25 cellular contexts compared by ENCODE assay signal in the genomic region with DNA sequence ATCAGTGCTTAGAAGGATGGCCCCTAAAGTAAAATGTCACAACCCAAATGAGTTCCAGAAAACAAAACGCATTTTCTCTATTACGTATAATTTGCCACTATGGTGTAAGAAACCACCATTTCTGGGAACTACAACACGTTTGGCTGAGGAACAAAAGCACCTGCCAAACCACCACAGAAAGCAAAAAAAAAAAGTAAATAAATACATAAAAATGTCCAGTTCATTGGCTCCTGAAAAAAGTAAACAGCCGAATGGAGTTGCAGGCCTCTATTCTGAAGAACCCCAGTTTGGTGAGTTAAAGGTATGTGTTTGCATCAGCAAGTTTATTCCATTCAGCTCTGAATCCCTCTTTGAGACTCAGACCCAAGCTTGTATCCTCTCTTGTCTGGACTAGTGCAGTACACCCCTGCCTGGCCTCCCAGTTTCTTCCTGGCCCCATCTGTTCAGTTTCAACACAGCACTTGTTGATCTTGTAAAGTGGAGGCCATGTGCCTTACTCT. TPM values are rescaled to one million over a fixed set of nuclear protein-coding genes. Genes with fewer than 3 reads are reported as not detected.
DNase-seq lines count a peak whose midpoint lies in the region; TF ChIP-seq lines count a peak whose summit lies in the region.
"Had no signal": no experiment of that assay in that cellular context is flagged by ENCODE, and none has a peak within 500 bp of the region (broad histone marks: within the 10 kb centered on the region; RNA-seq: fewer than 3 reads in every experiment).

No MANE protein-coding gene starts in this region.

- peak overlapping the region; percentile 47 for H3K4me3 Mint-ChIP-seq in activated T-helper 1 cell treated with anti-CD3 and anti-CD28 coated beads, Interleukin-12 subunit alpha, Interleukin-12 subunit beta, Interleukin-2, Interleukin-4 antibody, amounts not matched to agents 30 ng/mL and 10 ng/mL and 1 ng/mL, durations not matched to agents 14 hours and 24 hours and 36 hours
- H3K4me3 Mint-ChIP-seq: naive B cell had no signal

- H3K9me3 ChIP-seq in MM.1S (replicated peaks; ENCODE audit: insufficient read depth, low read length) (no peaks in the 10 kb centered on the region), mesenchymal stem cell (ENCODE audit: control insufficient read depth, low read length) (no peaks in the 10 kb centered on the region)
- H3K9me3 ChIP-seq: ascending aorta, esophagus muscularis mucosa, left ventricle myocardium inferior, tibial artery had no signal

- H3K79me2 ChIP-seq in MM.1S (ENCODE audit: low read length) = peaks cover 100% of the 10 kb centered on the region

- no peak overlapping the region for H2AK5ac ChIP-seq in mesenchymal stem cell (ENCODE audit: low read length, severe bottlenecking)

- peak overlapping the region; percentile 98 for H3K27ac ChIP-seq in MM.1S (ENCODE audit: low read length)
- no peak overlapping the region for H3K27ac ChIP-seq in mesenchymal stem cell (ENCODE audit: low read length, poor library complexity, severe bottlenecking)
- H3K27ac ChIP-seq: 22Rv1, ascending aorta, C4-2B, esophagus muscularis mucosa, left ventricle myocardium inferior, PC-9, tibial artery had no signal

- intact Hi-C loops in activated T-helper 1 cell treated with anti-CD3 and anti-CD28 coated beads, Interleukin-12 subunit alpha, Interleukin-12 subunit beta, Interleukin-2, Interleukin-4 antibody, amounts not matched to agents 30 ng/mL and 10 ng/mL and 1 ng/mL, durations not matched to agents 14 hours and 24 hours and 36 hours (cut with micrococcal nuclease) = loop anchor here (2.0 kb wide), 1 partner anchor 16 kb away; no protein-coding TSS in a partner anchor

- H4K20me1 ChIP-seq in MM.1S (ENCODE audit: insufficient read depth, low read length) = no peaks in the 10 kb centered on the region

- H3K36me3 Mint-ChIP-seq in activated T-helper 1 cell treated with anti-CD3 and anti-CD28 coated beads, Interleukin-12 subunit alpha, Interleukin-12 subunit beta, Interleukin-2, Interleukin-4 antibody, amounts not matched to agents 30 ng/mL and 10 ng/mL and 1 ng/mL, durations not matched to agents 14 hours and 24 hours and 36 hours (ENCODE audit: low read depth) = peaks cover 69% of the 10 kb centered on the region

- no peak overlapping the region for H3K4ac ChIP-seq in mesenchymal stem cell (ENCODE audit: low read depth in 1 of 2, low read length in 2 of 2)

- H3K9ac ChIP-seq in MM.1S (ENCODE audit: low read length) = peak overlapping the region; percentile 74; the same call in 1 of the 2 replicates
- H3K9ac ChIP-seq in mesenchymal stem cell (ENCODE audit: low read length) = no peak overlapping the region

- H3K4me3 ChIP-seq in MM.1S (ENCODE audit: low read length) = no peak overlapping the region
- H3K4me3 ChIP-seq in mesenchymal stem cell (ENCODE audit: insufficient read depth in 1 of 2, low read depth in 1 of 2, low read length in 2 of 2) = no peak overlapping the region
- H3K4me3 ChIP-seq: ascending aorta, esophagus muscularis mucosa, left ventricle myocardium inferior, PC-9, tibial artery had no signal

- peaks cover 79% of the 10 kb centered on the region for H3F3A ChIP-seq in MM.1S (ENCODE audit: insufficient read depth, low read length)

- no peak overlapping the region for H3K18ac ChIP-seq in mesenchymal stem cell (ENCODE audit: low read depth in 1 of 2, low read length in 2 of 2)

- H3K4me2 ChIP-seq in MM.1S (ENCODE audit: low read depth, low read length) (peak overlapping the region; percentile 82), mesenchymal stem cell (ENCODE audit: low read length, poor library complexity, severe bottlenecking) (no peak overlapping the region)
- H3K4me2 ChIP-seq: PC-9 had no signal

- peak; percentile 19 for DNase-seq in DMS53 (lab: John Stamatoyannopoulos, UW)
- DNase-seq in DMS53 treated with DMSO at 0.1 percent for 48 hours (lab: John Stamatoyannopoulos, UW; ENCODE audit: unreplicated experiment) = no peak
- peak; percentile 48 for DNase-seq in MM.1S
- no peak for DNase-seq in activated T-helper 1 cell treated with anti-CD3 and anti-CD28 coated beads, Interleukin-12 subunit alpha, Interleukin-12 subunit beta, Interleukin-2, Interleukin-4 antibody, amounts not matched to agents 30 ng/mL and 10 ng/mL and 1 ng/mL, durations not matched to agents 14 hours and 24 hours and 36 hours (ENCODE audit: low spot score)
- peak; percentile 59 for DNase-seq in mesenchymal stem cell
- DNase-seq in NCI-H1105 treated with DMSO at 0.1 percent for 48 hours (lab: John Stamatoyannopoulos, UW) = no peak
- DNase-seq in NCI-H2081 (lab: John Stamatoyannopoulos, UW) = no peak
- no peak for DNase-seq in SKM-1 (lab: John Stamatoyannopoulos, UW; ENCODE audit: unreplicated experiment)
- DNase-seq: activated CD4-positive, CD25-positive, alpha-beta regulatory T cell; cortex of kidney; GDM1; hypothalamus; left ventricle myocardium inferior; naive B cell; NCI-H1417; NCI-H446 treated with DMSO at 0.1 percent for 48 hours; PC-9; retina; stimulated activated CD4-positive, alpha-beta T cell treated with anti-CD3 and anti-CD28 coated beads, Interleukin-1b, Interleukin-23, amount 100 ng/mL, for 48 hours; stimulated activated CD8-positive, alpha-beta memory T cell treated with anti-CD3 and anti-CD28 coated beads, Interleukin-4, amount 100 ng/mL, for 48 hours; tibial artery had no signal

- no peak overlapping the region for H3K23ac ChIP-seq in mesenchymal stem cell (ENCODE audit: low read length in 2 of 2)

- no peaks in the 10 kb centered on the region for H3K27me3 Mint-ChIP-seq in activated T-helper 1 cell treated with anti-CD3 and anti-CD28 coated beads, Interleukin-12 subunit alpha, Interleukin-12 subunit beta, Interleukin-2, Interleukin-4 antibody, amounts not matched to agents 30 ng/mL and 10 ng/mL and 1 ng/mL, durations not matched to agents 14 hours and 24 hours and 36 hours (ENCODE audit: insufficient read depth)
- H3K27me3 Mint-ChIP-seq: naive B cell had no signal

- H3K4me1 ChIP-seq in MM.1S (ENCODE audit: low read length) (peaks cover 97% of the 10 kb centered on the region), mesenchymal stem cell (ENCODE audit: control insufficient read depth, insufficient read depth, low read depth, low read length) (peaks cover 1% of the 10 kb centered on the region)

- peaks cover 7% of the 10 kb centered on the region for H3K79me1 ChIP-seq in mesenchymal stem cell (replicated peaks; ENCODE audit: low read length, poor library complexity, severe bottlenecking)

- H2AFZ ChIP-seq in MM.1S (ENCODE audit: low read length) (no peak overlapping the region), mesenchymal stem cell (ENCODE audit: low read depth, low read length) (no peak overlapping the region)
- H2AFZ ChIP-seq: PC-9 had no signal

- H4K8ac ChIP-seq in mesenchymal stem cell (ENCODE audit: low read length) = no peak overlapping the region

- H3K27ac Mint-ChIP-seq in activated T-helper 1 cell treated with anti-CD3 and anti-CD28 coated beads, Interleukin-12 subunit alpha, Interleukin-12 subunit beta, Interleukin-2, Interleukin-4 antibody, amounts not matched to agents 30 ng/mL and 10 ng/mL and 1 ng/mL, durations not matched to agents 14 hours and 24 hours and 36 hours = peak overlapping the region; percentile 96
- H3K27ac Mint-ChIP-seq: naive B cell had no signal

- H2BK12ac ChIP-seq in mesenchymal stem cell (ENCODE audit: low read length in 2 of 2) = no peak overlapping the region

- TF ChIP-seq CTCF in MM.1S (IDR thresholded peaks at IDR 0.05; ENCODE audit: low read length) = no peak

- no peak overlapping the region for H2BK15ac ChIP-seq in mesenchymal stem cell (ENCODE audit: low read depth, poor library complexity, severe bottlenecking)

- H3K14ac ChIP-seq in mesenchymal stem cell (ENCODE audit: low read length in 2 of 2) = no peak overlapping the region

- no peak overlapping the region for H2BK5ac ChIP-seq in mesenchymal stem cell (ENCODE audit: low read depth, low read length, poor library complexity, severe bottlenecking)

- peaks cover 94% of the 10 kb centered on the region for H3K4me1 Mint-ChIP-seq in activated T-helper 1 cell treated with anti-CD3 and anti-CD28 coated beads, Interleukin-12 subunit alpha, Interleukin-12 subunit beta, Interleukin-2, Interleukin-4 antibody, amounts not matched to agents 30 ng/mL and 10 ng/mL and 1 ng/mL, durations not matched to agents 14 hours and 24 hours and 36 hours (ENCODE audit: low read depth)

- H3K36me3 ChIP-seq in MM.1S (replicated peaks; ENCODE audit: insufficient read depth, low read length) (peaks cover 13% of the 10 kb centered on the region), mesenchymal stem cell (ENCODE audit: control insufficient read depth in 1 of 2, insufficient read depth in 2 of 2, low read depth in 1 of 2, low read length in 2 of 2) (peaks cover 7 to 26% of the 10 kb centered on the region in 2 experiments)

- H4K91ac ChIP-seq in mesenchymal stem cell (ENCODE audit: low read length) = no peak overlapping the region

- 91% methylated on average over 4 of the region's 4 CpGs for WGBS in mesenchymal stem cell

- no peaks in the 10 kb centered on the region for H3K9me3 Mint-ChIP-seq in activated T-helper 1 cell treated with anti-CD3 and anti-CD28 coated beads, Interleukin-12 subunit alpha, Interleukin-12 subunit beta, Interleukin-2, Interleukin-4 antibody, amounts not matched to agents 30 ng/mL and 10 ng/mL and 1 ng/mL, durations not matched to agents 14 hours and 24 hours and 36 hours
- H3K9me3 Mint-ChIP-seq: naive B cell had no signal

- H3K9me2 ChIP-seq in MM.1S (replicated peaks; ENCODE audit: insufficient read depth, low read length) = no peaks in the 10 kb centered on the region

- no peaks in the 10 kb centered on the region for H3K27me3 ChIP-seq in MM.1S (replicated peaks; ENCODE audit: insufficient read depth, low read length)
- H3K27me3 ChIP-seq in mesenchymal stem cell (ENCODE audit: control insufficient read depth in 1 of 2, insufficient read depth in 1 of 2, low read length in 2 of 2) = no peaks in the 10 kb centered on the region
- H3K27me3 ChIP-seq: ascending aorta, esophagus muscularis mucosa, tibial artery had no signal

- no peak overlapping the region for H2BK120ac ChIP-seq in mesenchymal stem cell (ENCODE audit: low read depth, low read length)

RNA-seq across cellular contexts. Expression of a gene that starts 36.9 kb away (rescaled TPM):
- 90.0 and 91.6 TPM in 2 replicates for total RNA-seq in activated T-helper 1 cell treated with anti-CD3 and anti-CD28 coated beads, Interleukin-12 subunit alpha, Interleukin-12 subunit beta, Interleukin-2, Interleukin-4 antibody, amounts not matched to agents 30 ng/mL and 10 ng/mL and 1 ng/mL, durations not matched to agents 14 hours and 24 hours and 36 hours
- 2.8 TPM for polyA plus RNA-seq in mesenchymal stem cell (2013, experiment 1 of 2)
- polyA plus RNA-seq in mesenchymal stem cell (2013, experiment 2 of 2) = 3.3 TPM

Comparison
In these comparisons a context has a peak if more than half of its experiments do, and no peak if none do; other contexts are left out.
1. DNase-seq: peak in DMS53 (single experiment), MM.1S (single experiment) and mesenchymal stem cell (single experiment); none in DMS53 treated with DMSO at 0.1 percent for 48 hours (single experiment), activated T-helper 1 cell treated with anti-CD3 and anti-CD28 coated beads, Interleukin-12 subunit alpha, Interleukin-12 subunit beta, Interleukin-2, Interleukin-4 antibody, amounts not matched to agents 30 ng/mL and 10 ng/mL and 1 ng/mL, durations not matched to agents 14 hours and 24 hours and 36 hours (single experiment), NCI-H1105 treated with DMSO at 0.1 percent for 48 hours (single experiment), NCI-H2081 (0 of 2) and SKM-1 (single experiment).